Comparison of ENCODE assay signal across 8 cellular contexts in the genomic region with DNA sequence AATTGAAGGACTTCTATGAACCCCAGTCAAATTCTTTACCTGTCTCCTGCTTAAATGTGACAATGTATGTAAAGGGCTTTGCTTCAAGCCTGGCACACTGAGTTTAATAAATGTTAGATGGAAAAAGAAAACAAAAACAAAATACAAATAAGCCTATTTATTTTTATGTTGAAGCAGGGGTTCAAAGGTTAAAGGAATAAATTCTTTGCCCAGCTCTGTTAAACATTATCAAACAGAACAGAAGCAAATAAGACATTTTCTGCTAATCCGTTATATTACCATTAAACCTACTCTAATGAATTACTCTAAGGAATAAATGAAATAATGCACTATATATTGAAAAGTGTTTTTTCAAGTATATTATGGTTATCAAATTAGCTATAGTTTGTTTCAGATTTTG.
"Had no signal": no experiment of that assay in that cellular context is flagged by ENCODE, and none has a peak within 500 bp of the region (broad histone marks: within the 10 kb centered on the region; RNA-seq: fewer than 3 reads in every experiment).

No MANE protein-coding gene starts in this region.

- H2AFZ ChIP-seq: GM23338 had no signal

- H3K27ac ChIP-seq: HL-60 had no signal

- H3K4me3 ChIP-seq: GM23338, K562 had no signal

- H3K4me2 ChIP-seq: GM23338 had no signal

- ATAC-seq: GM23338, K562 had no signal

- DNase-seq: H9, HCEC 1CT, IMR-90 had no signal

- FAIRE-seq: H1, H54, K562 had no signal
